12 cellular contexts compared by ENCODE assay signal in genomic region chr2:172119089-172119488, GRCh38. TPM values are rescaled to one million over a fixed set of nuclear protein-coding genes. Genes with fewer than 3 reads are reported as not detected.
DNase-seq lines count a peak whose midpoint lies in the region; ATAC-seq, FAIRE-seq and TF ChIP-seq lines count a peak whose summit lies in the region.
"Had no signal": no experiment of that assay in that cellular context is flagged by ENCODE, and none has a peak within 500 bp of the region (broad histone marks: within the 10 kb centered on the region; RNA-seq: fewer than 3 reads in every experiment).

No MANE protein-coding gene starts in this region.

- intact Hi-C loops in sigmoid colon (cut with DNase I), result no loop called here

- no peak for TF ChIP-seq POLR2A in H54 (IDR thresholded peaks at IDR 0.05; ENCODE audit: low read depth, low read length)
- TF ChIP-seq POLR2A in sigmoid colon (IDR thresholded peaks at IDR 0.05), result no peak

- H3K27me3 ChIP-seq in RWPE2 (ENCODE audit: insufficient read depth, poor library complexity, severe bottlenecking), result no peaks in the 10 kb centered on the region
- H3K27me3 ChIP-seq in osteoblast (ENCODE audit: insufficient read depth, low read length), result no peaks in the 10 kb centered on the region
- H3K27me3 ChIP-seq in sigmoid colon, result peaks cover 0 to 2% (median 0%) of the 10 kb centered on the region in 3 donors

- H3K27ac ChIP-seq in RWPE2 (ENCODE audit: poor library complexity, severe bottlenecking) (peak overlapping the region; percentile 92), osteoblast (ENCODE audit: low read depth, low read length) (peak overlapping the region; percentile 75), sigmoid colon (no peak overlapping the region)

- H4K20me1 ChIP-seq in osteoblast (ENCODE audit: insufficient read depth, low read length), result no peaks in the 10 kb centered on the region

- peak; percentile 95 for FAIRE-seq in H54 (lab: Jason Lieb, UNC)
- FAIRE-seq: endometrium had no signal

- H3K4me2 ChIP-seq in osteoblast (ENCODE audit: insufficient read depth, low read length), result peak overlapping the region; percentile 66

- peaks cover 33% of the 10 kb centered on the region for H3K4me1 ChIP-seq in RWPE2 (ENCODE audit: insufficient read depth, poor library complexity, severe bottlenecking)
- H3K4me1 ChIP-seq in osteoblast (ENCODE audit: insufficient read depth, low read length), result peaks cover 13% of the 10 kb centered on the region
- H3K4me1 ChIP-seq in sigmoid colon, result no peaks in the 10 kb centered on the region

- ATAC-seq in RWPE2 (ENCODE audit: low read depth) (peak; percentile 77), GM21723 (IDR thresholded peaks at IDR 0.05; ENCODE audit: unreplicated experiment) (no peak)

- no peaks in the 10 kb centered on the region for H3K79me2 ChIP-seq in osteoblast (ENCODE audit: insufficient read depth, low read length)

- DNase-seq in H54 (ENCODE audit: insufficient read length, low spot score), result no peak
- DNase-seq in RWPE2 (ENCODE audit: low spot score), result no peak
- DNase-seq in dermis microvascular lymphatic vessel endothelial cell (ENCODE audit: low read depth in 2 of 2), result peak; percentile 32 to 49
- no peak for DNase-seq in osteoblast (ENCODE audit: insufficient read length, low spot score, missing footprints)
- DNase-seq in NCI-H187 treated with DMSO at 0.1 percent for 48 hours (lab: John Stamatoyannopoulos, UW), result no peak
- DNase-seq in sigmoid colon, result no peak
- DNase-seq: anterior cingulate cortex; occipital lobe; stimulated activated CD4-positive, alpha-beta T cell treated with anti-CD3 and anti-CD28 coated beads, Interleukin-12 subunit alpha, Interleukin-12 subunit beta, amount 100 ng/mL, for 4 hours; T-helper 2 cell had no signal

- no peaks in the 10 kb centered on the region for H3K36me3 ChIP-seq in RWPE2 (ENCODE audit: low read depth)
- H3K36me3 ChIP-seq in osteoblast (ENCODE audit: insufficient read depth, low read length), result no peaks in the 10 kb centered on the region
- H3K36me3 ChIP-seq in sigmoid colon, result no peaks in the 10 kb centered on the region

- H3K9me3 ChIP-seq in RWPE2 (ENCODE audit: severe bottlenecking) (no peaks in the 10 kb centered on the region), osteoblast (ENCODE audit: low read depth, low read length) (no peaks in the 10 kb centered on the region), sigmoid colon (no peaks in the 10 kb centered on the region)

- TF ChIP-seq CTCF in RWPE2 (IDR thresholded peaks at IDR 0.05; ENCODE audit: poor library complexity, severe bottlenecking) (no peak), osteoblast (IDR thresholded peaks at IDR 0.05; ENCODE audit: extremely low read depth, low read depth, low read length) (no peak), sigmoid colon (IDR thresholded peaks at IDR 0.05) (no peak)

- H2AFZ ChIP-seq in osteoblast (ENCODE audit: low read length), result peak overlapping the region; percentile 61

- TF ChIP-seq EP300 in sigmoid colon (IDR thresholded peaks at IDR 0.05), result no peak

- H3K4me3 ChIP-seq in RWPE2 (ENCODE audit: severe bottlenecking) (no peak overlapping the region), osteoblast (ENCODE audit: insufficient read depth, low read length) (no peak overlapping the region), sigmoid colon (no peak overlapping the region)

RNA-seq across cellular contexts. Expression of gene DLX2, which starts 16.4 kb away (rescaled TPM):
- total RNA-seq in dermis microvascular lymphatic vessel endothelial cell (not detected in 2 replicates), osteoblast (0.36 and 0.59 TPM in 2 replicates), sigmoid colon (under 1 TPM in 2 of 4 donors, not detected in 2; under 0.01 to 0.14 TPM)
- under 1 TPM in 1 of 3 donors, not detected in 2; 0.04 TPM for polyA plus RNA-seq in sigmoid colon

RNA-seq across cellular contexts. Expression of gene DLX1, which starts 33.8 kb away (rescaled TPM):
- total RNA-seq in dermis microvascular lymphatic vessel endothelial cell, result under 0.01 TPM in 1 of 2 replicates, not detected in the other
- 1.8 and 2.4 TPM in 2 replicates for total RNA-seq in osteoblast
- total RNA-seq in sigmoid colon, result 1 to 10 TPM in 1 of 4 donors, under 1 TPM in 3; 0.27 to 1.1 (median 0.52) TPM
- under 1 TPM in 1 of 3 donors, not detected in 2; 0.22 TPM for polyA plus RNA-seq in sigmoid colon

Comparison
In these comparisons a context has a peak if more than half of its experiments do, and no peak if none do; other contexts are left out.
1. DNase-seq: peak in dermis microvascular lymphatic vessel endothelial cell (2 of 2); none in H54 (single experiment), RWPE2 (single experiment), osteoblast (single experiment), NCI-H187 treated with DMSO at 0.1 percent for 48 hours (single experiment) and sigmoid colon (single experiment).
2. H3K27ac ChIP-seq: peak in RWPE2 (single experiment) and osteoblast (single experiment); none in sigmoid colon (0 of 4).